Comparison of ENCODE assay signal across 25 cellular contexts in the genomic region with DNA sequence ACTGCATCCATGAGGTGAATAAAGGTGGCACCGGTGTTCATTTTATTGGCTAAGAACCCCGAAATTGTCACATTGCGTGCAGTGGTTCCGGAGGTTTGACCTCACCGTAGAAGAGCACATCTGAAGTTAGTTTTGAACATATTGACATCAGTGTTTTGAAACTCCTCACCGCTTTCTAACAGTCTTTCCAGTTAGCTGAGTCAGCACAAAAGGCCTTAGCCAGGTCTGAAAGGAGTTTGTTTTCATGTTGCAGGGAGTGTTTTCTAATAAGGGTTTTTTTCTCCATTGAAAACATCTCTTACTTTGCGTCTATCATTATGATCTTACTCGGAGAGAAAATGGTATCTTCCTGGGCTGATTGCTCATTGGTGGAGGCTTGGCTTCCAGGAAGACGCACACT.
"Had no signal": no experiment of that assay in that cellular context is flagged by ENCODE, and none has a peak within 500 bp of the region (broad histone marks: within the 10 kb centered on the region; RNA-seq: fewer than 3 reads in every experiment).

No MANE protein-coding gene starts in this region.

- H3K4me1 ChIP-seq: gastrocnemius medialis, prostate gland, spleen, tibial nerve, upper lobe of left lung had no signal

- H3K79me2 ChIP-seq: hepatocyte had no signal

- H3K4me1 Mint-ChIP-seq: mesothelial cell of epicardium; naive B cell; neural crest cell; stimulated activated memory B cell treated with anti-CD40 and anti-IgM and Interleukin-4, amounts not matched to agents 10 μg/mL and 1 μg/mL and 100 μg/mL, for 72 hours had no signal

- H3K9me3 ChIP-seq: gastrocnemius medialis, mucosa of descending colon, prostate gland, spleen, thoracic aorta, tibial nerve, upper lobe of left lung had no signal

- H3K36me3 ChIP-seq: gastrocnemius medialis, prostate gland, spleen, thoracic aorta, tibial nerve, upper lobe of left lung had no signal

- H3K4me3 Mint-ChIP-seq: mesothelial cell of epicardium; naive B cell; natural killer cell treated with Interleukin-12 subunit alpha and Interleukin-12 subunit beta and Interleukin-15 and Interleukin-18, amount 100 ng/mL, for 72 hours; neural crest cell; stimulated activated memory B cell treated with anti-CD40 and anti-IgM and Interleukin-4, amounts not matched to agents 10 μg/mL and 1 μg/mL and 100 μg/mL, for 72 hours; stimulated activated naive CD8-positive, alpha-beta T cell treated with anti-CD3 and anti-CD28 coated beads, Interleukin-15, Interleukin-2, amounts not matched to agents 100 ng/mL and 50 ng/mL, for 24 hours had no signal

- H3K4me2 ChIP-seq: hepatocyte had no signal

- H3K27me3 Mint-ChIP-seq: stimulated activated naive CD8-positive, alpha-beta T cell treated with anti-CD3 and anti-CD28 coated beads, Interleukin-15, Interleukin-2, amounts not matched to agents 100 ng/mL and 50 ng/mL, for 24 hours had no signal

- ATAC-seq: gastrocnemius medialis; left lobe of liver; mucosa of descending colon; natural killer cell treated with Interleukin-12 subunit alpha and Interleukin-12 subunit beta and Interleukin-15 and Interleukin-18, amount 100 ng/mL, for 72 hours; right cardiac atrium; stimulated activated memory B cell treated with anti-CD40 and anti-IgM and Interleukin-4, amounts not matched to agents 10 μg/mL and 1 μg/mL and 100 μg/mL, for 72 hours had no signal

- H3K36me3 Mint-ChIP-seq: mesothelial cell of epicardium; naive B cell; natural killer cell treated with Interleukin-12 subunit alpha and Interleukin-12 subunit beta and Interleukin-15 and Interleukin-18, amount 100 ng/mL, for 72 hours; stimulated activated memory B cell treated with anti-CD40 and anti-IgM and Interleukin-4, amounts not matched to agents 10 μg/mL and 1 μg/mL and 100 μg/mL, for 72 hours had no signal

- H3K4me3 ChIP-seq: dorsolateral prefrontal cortex, gastrocnemius medialis, hepatocyte, mucosa of descending colon, prostate gland, skin epidermis, spleen, thoracic aorta, tibial nerve, upper lobe of left lung had no signal

- FAIRE-seq: colon, kidney, urothelium cell line had no signal

- H3K27ac Mint-ChIP-seq: mesothelial cell of epicardium; naive B cell; natural killer cell treated with Interleukin-12 subunit alpha and Interleukin-12 subunit beta and Interleukin-15 and Interleukin-18, amount 100 ng/mL, for 72 hours; stimulated activated memory B cell treated with anti-CD40 and anti-IgM and Interleukin-4, amounts not matched to agents 10 μg/mL and 1 μg/mL and 100 μg/mL, for 72 hours; stimulated activated naive CD8-positive, alpha-beta T cell treated with anti-CD3 and anti-CD28 coated beads, Interleukin-15, Interleukin-2, amounts not matched to agents 100 ng/mL and 50 ng/mL, for 24 hours had no signal

- H3K27me3 ChIP-seq: gastrocnemius medialis, hepatocyte, spleen, tibial nerve, upper lobe of left lung had no signal

- H2AFZ ChIP-seq: hepatocyte had no signal

- H3K9me3 Mint-ChIP-seq: mesothelial cell of epicardium; naive B cell; natural killer cell treated with Interleukin-12 subunit alpha and Interleukin-12 subunit beta and Interleukin-15 and Interleukin-18, amount 100 ng/mL, for 72 hours; stimulated activated memory B cell treated with anti-CD40 and anti-IgM and Interleukin-4, amounts not matched to agents 10 μg/mL and 1 μg/mL and 100 μg/mL, for 72 hours; stimulated activated naive CD8-positive, alpha-beta T cell treated with anti-CD3 and anti-CD28 coated beads, Interleukin-15, Interleukin-2, amounts not matched to agents 100 ng/mL and 50 ng/mL, for 24 hours had no signal

- H3K27ac ChIP-seq: dorsolateral prefrontal cortex, gastrocnemius medialis, hepatocyte, prostate gland, skin epidermis, spleen, thoracic aorta, tibial nerve, upper lobe of left lung had no signal

- DNase-seq: dorsolateral prefrontal cortex; effector CD4-positive, alpha-beta T cell; foreskin fibroblast; gastrocnemius medialis; kidney; mesenchymal stem cell; mucosa of descending colon; naive B cell; right cardiac atrium; spleen; stimulated activated CD4-positive, alpha-beta T cell treated with anti-CD3 and anti-CD28 coated beads, Interleukin-4, amount 100 ng/mL, for 4 hours; upper lobe of left lung had no signal
